Comparison of ENCODE assay signal across 4 cellular contexts in the genomic region with DNA sequence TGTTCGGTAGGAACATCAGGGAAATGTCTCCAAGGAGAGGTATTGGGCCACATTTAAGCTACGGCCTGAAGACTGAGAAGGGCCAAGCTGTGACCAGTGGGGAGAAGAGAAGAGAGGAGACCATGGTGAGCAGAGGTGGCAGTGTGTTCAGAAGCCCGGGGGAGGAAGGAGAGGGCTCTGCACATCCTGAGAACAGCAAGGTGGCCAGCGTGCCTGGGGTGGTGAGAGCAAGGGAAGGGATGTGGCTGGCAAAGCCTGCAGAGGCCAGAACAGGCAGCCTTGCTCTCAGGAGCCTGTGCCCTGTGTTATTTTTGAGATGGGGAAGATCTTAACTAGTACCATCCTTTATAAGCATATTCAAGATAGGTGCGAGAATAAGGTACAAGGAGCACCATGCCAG.
"Had no signal": no experiment of that assay in that cellular context is flagged by ENCODE, and none has a peak within 500 bp of the region (broad histone marks: within the 10 kb centered on the region; RNA-seq: fewer than 3 reads in every experiment).

No MANE protein-coding gene starts in this region.

- H2AFZ ChIP-seq: GM23338 had no signal

- H3K4me3 ChIP-seq: GM23338 had no signal

- H3K4me2 ChIP-seq: GM23338 had no signal

- DNase-seq: H9, HCEC 1CT, IMR-90 had no signal

- ATAC-seq: GM23338 had no signal
